Comparison of ENCODE assay signal across 23 cellular contexts in the genomic region with DNA sequence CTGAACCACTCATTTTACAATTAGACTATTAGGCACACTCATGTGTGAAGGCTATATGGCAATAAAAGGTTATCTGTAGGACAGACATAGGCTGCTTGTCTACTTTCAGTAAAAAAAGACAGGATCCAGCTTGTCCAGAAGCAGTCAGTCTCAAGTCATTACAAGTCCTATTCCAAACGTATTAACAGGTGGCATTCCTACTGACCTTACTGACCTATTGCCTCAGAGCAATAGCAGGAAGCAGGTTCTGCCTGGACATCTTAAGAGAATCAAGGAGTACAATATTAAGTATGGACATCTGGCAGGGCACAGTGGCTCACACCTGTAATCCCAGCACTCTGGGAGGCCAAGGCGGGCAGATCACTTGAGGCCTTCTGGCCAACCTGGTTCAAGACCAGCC. TPM values are rescaled to one million over a fixed set of nuclear protein-coding genes. Genes with fewer than 3 reads are reported as not detected.
DNase-seq lines count a peak whose midpoint lies in the region; ATAC-seq, FAIRE-seq and TF ChIP-seq lines count a peak whose summit lies in the region.
"Had no signal": no experiment of that assay in that cellular context is flagged by ENCODE, and none has a peak within 500 bp of the region (broad histone marks: within the 10 kb centered on the region; RNA-seq: fewer than 3 reads in every experiment).

No MANE protein-coding gene starts in this region.

- DNase-seq in NCI-H526 treated with DMSO at 0.1 percent for 48 hours (lab: John Stamatoyannopoulos, UW), result peak; percentile 9
- DNase-seq in NCI-H526 (lab: John Stamatoyannopoulos, UW), result no peak
- no peak for DNase-seq in OCI-LY7 (ENCODE audit: low spot score)
- no peak for DNase-seq in endothelial cell of umbilical vein (ENCODE audit: low read depth, low spot score)
- DNase-seq in smooth muscle cell (lab: John Stamatoyannopoulos, UW; ENCODE audit: unreplicated experiment), result no peak
- DNase-seq in GM20000 (ENCODE audit: low spot score), result no peak
- DNase-seq in NCI-H1092 treated with DMSO at 0.1 percent for 48 hours (lab: John Stamatoyannopoulos, UW), result no peak
- DNase-seq: activated CD8-positive, alpha-beta memory T cell treated with anti-CD3 and anti-CD28 coated beads for 24 hours; activated T-cell treated with anti-CD3 and anti-CD28 coated beads, Interleukin-2, amount 50 U/mL, for 72 hours; body of pancreas; Calu3; colonic mucosa; endodermal cell; heart left ventricle; lower lobe of right lung; NCI-H2029; NK-92 treated with Interleukin-12 subunit alpha and Interleukin-12 subunit beta, amount 100 ng/mL, for 24 hours; nucleus accumbens; stimulated activated CD4-positive, alpha-beta T cell treated with anti-CD3 and anti-CD28 coated beads, Interleukin-4, amount 100 ng/mL, for 1 hour; T1000 had no signal

- CTCF ChIA-PET in OCI-LY7 (lab: Charles Lee; ENCODE audit: unreplicated experiment) (no interaction called here), endothelial cell of umbilical vein (lab: Charles Lee) (interaction anchor here (1.0 to 1.1 kb wide), 2 partner anchors 11 to 28 kb away, joined by 3 to 5 read pairs; no protein-coding TSS in a partner anchor)

- no peaks in the 10 kb centered on the region for H3K9me3 ChIP-seq in OCI-LY7 (ENCODE audit: low read length)
- no peaks in the 10 kb centered on the region for H3K9me3 ChIP-seq in endothelial cell of umbilical vein (replicated peaks; ENCODE audit: control insufficient read depth, insufficient read depth, low read length)
- H3K9me3 ChIP-seq in smooth muscle cell (replicated peaks; ENCODE audit: low read depth), result no peaks in the 10 kb centered on the region
- H3K9me3 ChIP-seq: body of pancreas, colonic mucosa, heart left ventricle, lower lobe of right lung had no signal

- peaks cover 43% of the 10 kb centered on the region for H3K4me1 ChIP-seq in OCI-LY7 (ENCODE audit: insufficient read depth, low read length, poor library complexity, severe bottlenecking)
- peaks cover 19% of the 10 kb centered on the region for H3K4me1 ChIP-seq in endothelial cell of umbilical vein (ENCODE audit: control insufficient read depth, extremely low read depth, insufficient read depth, low read length)
- peaks cover 34% of the 10 kb centered on the region for H3K4me1 ChIP-seq in smooth muscle cell (ENCODE audit: low read depth)

- dilution Hi-C loops in endothelial cell of umbilical vein (cut with MboI; ENCODE audit: extremely low pct_ligation_motif_present, low sequenced_read_pairs), result no loop called here

- peaks cover 7% of the 10 kb centered on the region for H3F3A ChIP-seq in smooth muscle cell (ENCODE audit: low read depth)

- 67% methylated on average over 2 of the region's 2 CpGs for WGBS in smooth muscle cell (ENCODE audit: low lambda C conversion rate)

- H3K4me3 ChIP-seq in OCI-LY7 (ENCODE audit: low read depth, low read length, poor library complexity, severe bottlenecking) (no peak overlapping the region), endothelial cell of umbilical vein (replicated peaks in 1 of 3; ENCODE audit: insufficient read depth in 1 of 3, low read depth in 1 of 3, low read length in 3 of 3) (no peak overlapping the region), smooth muscle cell (no peak overlapping the region)
- H3K4me3 ChIP-seq: body of pancreas, colonic mucosa, heart left ventricle, lower lobe of right lung had no signal

- H4K20me1 ChIP-seq in OCI-LY7 (ENCODE audit: insufficient read depth, low read length) (peaks cover 4% of the 10 kb centered on the region; the same call in 1 of the 2 replicates), endothelial cell of umbilical vein (replicated peaks; ENCODE audit: control insufficient read depth, extremely low read depth, insufficient read depth, low read length) (peaks cover 9% of the 10 kb centered on the region), smooth muscle cell (ENCODE audit: low read depth) (peaks cover 93% of the 10 kb centered on the region)

- no peaks in the 10 kb centered on the region for H3K9me2 ChIP-seq in OCI-LY7 (ENCODE audit: insufficient read depth, low read length)

- H3K79me2 ChIP-seq in OCI-LY7 (ENCODE audit: insufficient read depth, low read depth, low read length) (peaks cover 33% of the 10 kb centered on the region; the same call in 1 of the 2 replicates), endothelial cell of umbilical vein (ENCODE audit: control insufficient read depth, insufficient read depth, low read length) (peaks cover 48% of the 10 kb centered on the region), smooth muscle cell (ENCODE audit: low read depth) (peaks cover 91% of the 10 kb centered on the region)

- ATAC-seq in GM18870 (IDR thresholded peaks at IDR 0.05; ENCODE audit: unreplicated experiment), result no peak
- ATAC-seq: activated CD4-positive, CD25-positive, alpha-beta regulatory T cell treated with anti-CD3 and anti-CD28 coated beads, Interleukin-2, amount 50 U/mL, for 24 hours; activated T-cell treated with anti-CD3 and anti-CD28 coated beads, Interleukin-2, amount 50 U/mL, for 72 hours; body of pancreas; SK-N-SH treated with all-trans-retinoic acid at 6 μM for 48 hours had no signal

- no peak overlapping the region for H3K9ac ChIP-seq in endothelial cell of umbilical vein (replicated peaks; ENCODE audit: extremely low read depth, insufficient read depth, low read length)
- H3K9ac ChIP-seq in smooth muscle cell (ENCODE audit: low read depth), result no peak overlapping the region

- FAIRE-seq in endothelial cell of umbilical vein (lab: Jason Lieb, UNC), result peak; percentile 4

- TF ChIP-seq CTCF in OCI-LY7 (conservative IDR thresholded peaks at IDR 0.05; ENCODE audit: low read length) (no peak), endothelial cell of umbilical vein (IDR thresholded peaks at IDR 0.05; ENCODE audit: extremely low read depth in 1 of 2, insufficient read depth in 1 of 2, low read depth in 1 of 2, low read length in 2 of 2) (no peak), smooth muscle cell (IDR thresholded peaks at IDR 0.05; ENCODE audit: borderline replicate concordance, insufficient read depth, poor library complexity, severe bottlenecking) (no peak), GM20000 (IDR thresholded peaks at IDR 0.05; ENCODE audit: extremely low read depth, missing control alignments) (no peak)

- BruUV-seq in OCI-LY7 (replicated peaks; lab: Mats Ljungman, UMichigan), result no TSS peak
- BruUV-seq in endothelial cell of umbilical vein (replicated peaks; lab: Mats Ljungman, UMichigan), result no TSS peak

- no peak for TF ChIP-seq POLR2A in endothelial cell of umbilical vein (IDR thresholded peaks at IDR 0.05; ENCODE audit: low read depth, low read length)

- POLR2A ChIA-PET in OCI-LY7 (lab: Charles Lee) (interaction anchor here (0.6 to 1.4 kb wide), 3 partner anchors 11 to 58 kb away, joined by 3 to 4 read pairs (median 4); no protein-coding TSS in a partner anchor), endothelial cell of umbilical vein (lab: Charles Lee) (no interaction called here)

- H2AFZ ChIP-seq in OCI-LY7 (ENCODE audit: low read length) (no peak overlapping the region), endothelial cell of umbilical vein (ENCODE audit: low read depth, low read length) (no peak overlapping the region), smooth muscle cell (ENCODE audit: low read depth) (no peak overlapping the region)

- 0 out of 2 replicates have a peak overlapping the region, but pooled peaks have one; percentile 1 for H3K4me2 ChIP-seq in OCI-LY7 (ENCODE audit: low read length)
- H3K4me2 ChIP-seq in endothelial cell of umbilical vein (ENCODE audit: insufficient read depth, low read length), result no peak overlapping the region
- H3K4me2 ChIP-seq in smooth muscle cell, result no peak overlapping the region

- H3K36me3 ChIP-seq in OCI-LY7 (ENCODE audit: insufficient read depth, low read length) (peaks cover 14% of the 10 kb centered on the region), endothelial cell of umbilical vein (ENCODE audit: control insufficient read depth in 2 of 2, extremely low read depth in 1 of 2, insufficient read depth in 2 of 2, low read length in 2 of 2) (peaks cover 0 to 3% of the 10 kb centered on the region in 2 experiments), smooth muscle cell (ENCODE audit: low read depth) (no peaks in the 10 kb centered on the region)
- H3K36me3 ChIP-seq: colonic mucosa had no signal

- no peaks in the 10 kb centered on the region for H3K27me3 ChIP-seq in endothelial cell of umbilical vein (ENCODE audit: control insufficient read depth in 2 of 2, insufficient read depth in 2 of 2, low read length in 2 of 2)
- H3K27me3 ChIP-seq in smooth muscle cell (ENCODE audit: low read depth), result no peaks in the 10 kb centered on the region
- H3K27me3 ChIP-seq: body of pancreas, colonic mucosa, heart left ventricle had no signal

- no peak overlapping the region for H3K27ac ChIP-seq in OCI-LY7 (ENCODE audit: low read depth, low read length, poor library complexity, severe bottlenecking)
- no peak overlapping the region for H3K27ac ChIP-seq in endothelial cell of umbilical vein (ENCODE audit: insufficient read depth, low read depth, low read length)
- peak overlapping the region; percentile 88 for H3K27ac ChIP-seq in smooth muscle cell (ENCODE audit: low read depth)
- H3K27ac ChIP-seq: body of pancreas, colonic mucosa, heart left ventricle, lower lobe of right lung had no signal

- intact Hi-C loops in OCI-LY7 (cut with micrococcal nuclease; ENCODE audit: unreplicated experiment), result no loop called here
- intact Hi-C loops in endothelial cell of umbilical vein (cut with micrococcal nuclease), result no loop called here

- H3K9me1 ChIP-seq in endothelial cell of umbilical vein (replicated peaks; ENCODE audit: control insufficient read depth, extremely low read depth, insufficient read depth, low read length), result no peaks in the 10 kb centered on the region

TF ChIP-seq in endothelial cell of umbilical vein, 7 proteins besides CTCF, POLR2A, EP300 and RAD21 (continues in another document):
- TF ChIP-seq POLR2AphosphoS5 (IDR thresholded peaks at IDR 0.05; ENCODE audit: insufficient read depth, low read depth, low read length) (no peak), GATA2 (IDR thresholded peaks at IDR 0.05; ENCODE audit: insufficient read depth, insufficient read length, low read depth, low read length) (no peak), EZH2 (IDR thresholded peaks at IDR 0.05; ENCODE audit: borderline replicate concordance, low read depth, low read length, severe bottlenecking) (no peak)

RNA-seq across cellular contexts. Expression of a gene that starts 7.0 kb away (rescaled TPM):
- 16.0 and 26.2 TPM in 2 replicates for total RNA-seq in OCI-LY7 (2014; rRNA removed; shearing (Covaris generic))
- 33.5 and 36.0 TPM in 2 replicates for total RNA-seq in OCI-LY7 (2022)
- 54.0 and 56.3 TPM in 2 replicates for total RNA-seq in endothelial cell of umbilical vein
- polyA plus RNA-seq in endothelial cell of umbilical vein, result 25.9 and 38.0 TPM in 2 replicates
- polyA plus RNA-seq in endothelial cell of umbilical vein (2011; cell fraction: cytosol; rRNA removed), result 29.6 and 31.2 TPM in 2 replicates
- polyA plus RNA-seq in endothelial cell of umbilical vein (2011; cell fraction: nucleus; rRNA removed), result 14.9 and 15.9 TPM in 2 replicates
- 34.1 and 51.5 TPM in 2 replicates for polyA plus RNA-seq in endothelial cell of umbilical vein (2012)
- 43.9 and 48.2 TPM in 2 replicates for polyA minus RNA-seq in endothelial cell of umbilical vein
- 10.8 TPM for polyA minus RNA-seq in endothelial cell of umbilical vein (2011; cell fraction: cytosol; rRNA and poly(A)+ RNA removed)
- polyA minus RNA-seq in endothelial cell of umbilical vein (2011; cell fraction: nucleus; rRNA and poly(A)+ RNA removed), result 13.6 and 17.4 TPM in 2 replicates
- 148 and 161 TPM in 2 replicates for total RNA-seq in smooth muscle cell
- polyA plus RNA-seq in smooth muscle cell, result 99.7 and 110 TPM in 2 replicates
